ENCODE assay signal across 1 cellular context in genomic region chr11:76048763-76049162, GRCh38.
TF ChIP-seq lines count a peak whose summit lies in the region.

No MANE protein-coding gene starts in this region.

TF ChIP-seq in GM23338, 12 proteins besides CTCF, POLR2A, EP300 and RAD21 (continued from another document):
- TF ChIP-seq, protein P1, sequence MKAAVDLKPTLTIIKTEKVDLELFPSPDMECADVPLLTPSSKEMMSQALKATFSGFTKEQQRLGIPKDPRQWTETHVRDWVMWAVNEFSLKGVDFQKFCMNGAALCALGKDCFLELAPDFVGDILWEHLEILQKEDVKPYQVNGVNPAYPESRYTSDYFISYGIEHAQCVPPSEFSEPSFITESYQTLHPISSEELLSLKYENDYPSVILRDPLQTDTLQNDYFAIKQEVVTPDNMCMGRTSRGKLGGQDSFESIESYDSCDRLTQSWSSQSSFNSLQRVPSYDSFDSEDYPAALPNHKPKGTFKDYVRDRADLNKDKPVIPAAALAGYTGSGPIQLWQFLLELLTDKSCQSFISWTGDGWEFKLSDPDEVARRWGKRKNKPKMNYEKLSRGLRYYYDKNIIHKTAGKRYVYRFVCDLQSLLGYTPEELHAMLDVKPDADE (IDR thresholded peaks at IDR 0.05) = no peak
